9 cellular contexts compared by ENCODE assay signal in genomic region chr5:17189381-17190036, GRCh38. TPM values are rescaled to one million over a fixed set of nuclear protein-coding genes. Genes with fewer than 3 reads are reported as not detected.
DNase-seq lines count a peak whose midpoint lies in the region; ATAC-seq and TF ChIP-seq lines count a peak whose summit lies in the region.
"Had no signal": no experiment of that assay in that cellular context is flagged by ENCODE, and none has a peak within 500 bp of the region (broad histone marks: within the 10 kb centered on the region; RNA-seq: fewer than 3 reads in every experiment).

No MANE protein-coding gene starts in this region.

- intact Hi-C loops in CD8-positive, alpha-beta T cell (cut with DNase I, micrococcal nuclease) = loop anchor here (5.0 kb wide), 3 partner anchors 397 to 702 kb away; no protein-coding TSS in a partner anchor

- WGBS in upper lobe of left lung, 2 donors = 19% methylated on average over 13 of the region's 13 CpGs

- peak overlapping the region; percentile 39; the same call in 1 of the 2 replicates for H3K9ac ChIP-seq in OCI-LY3 (ENCODE audit: low read length)

- CTCF ChIA-PET in CD8-positive, alpha-beta T cell (lab: Charles Lee) = interaction anchor here (0.6 to 2.7 kb wide), 11 partner anchors 8 to 398 kb away, joined by 3 to 11 read pairs (median 4); no protein-coding TSS in a partner anchor

- H3K4me3 ChIP-seq in CD8-positive, alpha-beta T cell (ENCODE audit: low read depth, low read length) = no peak overlapping the region
- H3K4me3 ChIP-seq in OCI-LY3 (ENCODE audit: low read length) = peak overlapping the region; percentile 72
- no peak overlapping the region for H3K4me3 ChIP-seq in fibroblast of pulmonary artery (replicated peaks; ENCODE audit: low read depth, low read length)
- no peak overlapping the region for H3K4me3 ChIP-seq in upper lobe of left lung

- no peaks in the 10 kb centered on the region for H3K4me1 Mint-ChIP-seq in CD8-positive, alpha-beta T cell (ENCODE audit: low read depth)

- no peak overlapping the region for H3K27ac Mint-ChIP-seq in CD8-positive, alpha-beta T cell

- no peak overlapping the region for H3K27ac ChIP-seq in CD8-positive, alpha-beta T cell (ENCODE audit: low read depth, low read length)
- no peak overlapping the region for H3K27ac ChIP-seq in OCI-LY3 (ENCODE audit: low read length)
- H3K27ac ChIP-seq in upper lobe of left lung = peak overlapping the region in 2 of 4 donors; percentile 3 to 42

- no peaks in the 10 kb centered on the region for H3K4me1 ChIP-seq in CD8-positive, alpha-beta T cell (ENCODE audit: insufficient read depth, low read length)
- H3K4me1 ChIP-seq in OCI-LY3 (ENCODE audit: low read length) (peaks cover 12% of the 10 kb centered on the region), upper lobe of left lung (peaks cover 10 to 27% (median 22%) of the 10 kb centered on the region in 4 donors)

- H3K27me3 ChIP-seq in CD8-positive, alpha-beta T cell (ENCODE audit: insufficient read depth, low read length) = no peaks in the 10 kb centered on the region
- H3K27me3 ChIP-seq in OCI-LY3 (ENCODE audit: low read depth, low read length) = no peaks in the 10 kb centered on the region
- H3K27me3 ChIP-seq in upper lobe of left lung = no peaks in the 10 kb centered on the region

- H4K20me1 ChIP-seq in OCI-LY3 (ENCODE audit: insufficient read depth, low read length) = no peaks in the 10 kb centered on the region

- H3K27me3 Mint-ChIP-seq in CD8-positive, alpha-beta T cell (ENCODE audit: low read depth) = peaks cover 12% of the 10 kb centered on the region

- ATAC-seq in CD8-positive, alpha-beta T cell = no peak
- peak; percentile 88 for ATAC-seq in GM19438 (IDR thresholded peaks at IDR 0.05; ENCODE audit: low read depth, unreplicated experiment)
- no peak for ATAC-seq in omental fat pad (ENCODE audit: low FRiP score)
- peak; percentile 51 to 74 for ATAC-seq in upper lobe of left lung (ENCODE audit: low FRiP score in 2 of 2)

- POLR2A ChIA-PET in CD8-positive, alpha-beta T cell (lab: Charles Lee) = no interaction called here

- no peak for TF ChIP-seq EP300 in upper lobe of left lung (IDR thresholded peaks at IDR 0.05)

- no peak for TF ChIP-seq POLR2A in upper lobe of left lung (IDR thresholded peaks at IDR 0.05)

- H3K4me3 Mint-ChIP-seq in CD8-positive, alpha-beta T cell = no peak overlapping the region

- H3K36me3 ChIP-seq in CD8-positive, alpha-beta T cell (ENCODE audit: insufficient read depth, low read length) = no peaks in the 10 kb centered on the region
- H3K36me3 ChIP-seq in OCI-LY3 (replicated peaks; ENCODE audit: low read depth, low read length) (no peaks in the 10 kb centered on the region), upper lobe of left lung (no peaks in the 10 kb centered on the region)

- H3K36me3 Mint-ChIP-seq in CD8-positive, alpha-beta T cell = no peaks in the 10 kb centered on the region

- DNase-seq in CD8-positive, alpha-beta T cell = peak; percentile 7 to 58 (median 39)
- DNase-seq in HuH-7.5 (ENCODE audit: low spot score) (peak; percentile 17), activated T-cell treated with anti-CD3 and anti-CD28 coated beads for 4 hours (peak; percentile 41), fibroblast of pulmonary artery (ENCODE audit: low read depth) (peak; percentile 90), omental fat pad (ENCODE audit: low spot score) (peak; percentile 98), upper lobe of left lung (peak in 1 of 2 donors; percentile 76)

- no peaks in the 10 kb centered on the region for H3K79me2 ChIP-seq in OCI-LY3 (ENCODE audit: low read length)

- TF ChIP-seq CTCF in CD8-positive, alpha-beta T cell (IDR thresholded peaks at IDR 0.05) = peak; percentile 71
- peak; percentile 81 for TF ChIP-seq CTCF in OCI-LY3 (IDR thresholded peaks at IDR 0.05; ENCODE audit: low read depth, low read length)
- TF ChIP-seq CTCF in fibroblast of pulmonary artery (IDR thresholded peaks at IDR 0.05; ENCODE audit: low read length, missing control alignments) = peak; percentile 84
- TF ChIP-seq CTCF in omental fat pad (IDR thresholded peaks at IDR 0.05) = peak in 2 of 3 donors; percentile 15 to 65
- TF ChIP-seq CTCF in upper lobe of left lung (IDR thresholded peaks at IDR 0.05) = peak; percentile 64 to 83 (median 78)

- H3K9me3 Mint-ChIP-seq in CD8-positive, alpha-beta T cell = no peaks in the 10 kb centered on the region

- H3K4me2 ChIP-seq in OCI-LY3 (ENCODE audit: low read length) = peak overlapping the region; percentile 87

- H3K9me3 ChIP-seq in CD8-positive, alpha-beta T cell (ENCODE audit: low read length) = no peaks in the 10 kb centered on the region
- no peaks in the 10 kb centered on the region for H3K9me3 ChIP-seq in OCI-LY3 (ENCODE audit: insufficient read depth, low read length)
- H3K9me3 ChIP-seq in upper lobe of left lung = no peaks in the 10 kb centered on the region

- peak overlapping the region; percentile 97 for H2AFZ ChIP-seq in OCI-LY3 (ENCODE audit: low read depth, low read length)

RNA-seq across cellular contexts. Expression of gene BASP1, which starts 27.9 kb away (rescaled TPM):
- total RNA-seq in CD8-positive, alpha-beta T cell = under 1 TPM; 0.22 to 0.43 TPM
- total RNA-seq in omental fat pad (10 to 100 TPM; 19.8 to 53.9 (median 32.5) TPM), upper lobe of left lung (10 to 100 TPM; 19.8 to 78.7 (median 32.9) TPM)
- total RNA-seq: T-helper 2 cell treated with Interferon-gamma antibody and Interleukin-4, amounts not matched to agents 100 ng/mL and 5 ng/mL, for 36 hours had no signal

Comparison
In these comparisons a context has a peak if more than half of its experiments do, and no peak if none do; other contexts are left out.
1. ATAC-seq: peak in GM19438 (single experiment) and upper lobe of left lung (2 of 2); none in CD8-positive, alpha-beta T cell (single experiment) and omental fat pad (single experiment).
2. RNA of gene BASP1, which starts 27.9 kb away (total RNA-seq): 19.8 to 53.9 TPM in omental fat pad and 19.8 to 78.7 TPM in upper lobe of left lung; 0.22 to 0.43 TPM in CD8-positive, alpha-beta T cell; every median in the first group is over 10 times any median in the second.
3. Peak in every context shown above with its lines, with median percentiles within 50 percentile points of each other: CTCF ChIP-seq.